In the genomic region with DNA sequence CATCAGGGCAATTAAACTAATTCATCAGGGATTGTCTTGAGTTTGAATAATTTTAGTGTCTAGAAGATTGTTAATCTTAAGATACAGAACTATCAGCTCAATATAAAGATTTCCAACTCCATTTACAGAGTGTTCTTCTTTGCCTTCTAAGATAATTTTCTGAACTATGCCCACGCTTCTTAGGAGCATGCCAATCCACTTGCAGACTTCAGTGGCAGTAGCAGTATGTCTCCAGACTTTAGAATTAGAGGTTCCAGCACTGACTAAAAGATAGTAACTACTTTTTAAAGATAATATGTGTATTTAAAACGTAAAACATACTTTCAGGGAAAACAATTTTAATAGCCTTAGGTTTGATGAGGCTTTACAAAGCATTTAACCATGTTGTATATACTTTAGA, we compare ENCODE assay signal across 28 cellular contexts.
"Had no signal": no experiment of that assay in that cellular context is flagged by ENCODE, and none has a peak within 500 bp of the region (broad histone marks: within the 10 kb centered on the region; RNA-seq: fewer than 3 reads in every experiment).

No MANE protein-coding gene starts in this region.

- H3K27me3 ChIP-seq: stomach, suprapubic skin, testis, thyroid gland, tibial artery, tibial nerve, transverse colon, upper lobe of left lung, upper lobe of right lung, uterus, vagina had no signal

- H3K27ac Mint-ChIP-seq: stimulated activated effector memory CD8-positive, alpha-beta T cell treated with anti-CD3 and anti-CD28 coated beads, Interleukin-12 subunit alpha, Interleukin-12 subunit beta, amount 100 ng/mL, for 72 hours; stimulated activated memory B cell treated with anti-CD40 and anti-IgM and Interleukin-4, amounts not matched to agents 10 μg/mL and 1 μg/mL and 100 μg/mL, for 72 hours; stimulated activated naive B cell treated with anti-CD40 and anti-IgM and Interleukin-4, amounts not matched to agents 10 μg/mL and 1 μg/mL and 100 μg/mL, for 72 hours; stimulated activated naive CD8-positive, alpha-beta T cell treated with anti-CD3 and anti-CD28 coated beads, Interleukin-15, amount 100 ng/mL, for 72 hours; stimulated activated naive CD8-positive, alpha-beta T cell treated with anti-CD3 and anti-CD28 coated beads, Interleukin-15, Interleukin-2, amounts not matched to agents 100 ng/mL and 50 ng/mL, for 24 hours had no signal

- H3K9me3 Mint-ChIP-seq: stimulated activated effector memory CD8-positive, alpha-beta T cell treated with anti-CD3 and anti-CD28 coated beads, Interleukin-12 subunit alpha, Interleukin-12 subunit beta, amount 100 ng/mL, for 72 hours; stimulated activated memory B cell treated with anti-CD40 and anti-IgM and Interleukin-4, amounts not matched to agents 10 μg/mL and 1 μg/mL and 100 μg/mL, for 72 hours; stimulated activated naive B cell treated with anti-CD40 and anti-IgM and Interleukin-4, amounts not matched to agents 10 μg/mL and 1 μg/mL and 100 μg/mL, for 72 hours; stimulated activated naive CD8-positive, alpha-beta T cell treated with anti-CD3 and anti-CD28 coated beads, Interleukin-15, amount 100 ng/mL, for 72 hours; stimulated activated naive CD8-positive, alpha-beta T cell treated with anti-CD3 and anti-CD28 coated beads, Interleukin-15, Interleukin-2, amounts not matched to agents 100 ng/mL and 50 ng/mL, for 24 hours; type B pancreatic cell had no signal

- H3K4me3 ChIP-seq: stomach, suprapubic skin, testis, thoracic aorta, thyroid gland, tibial artery, tibial nerve, transverse colon, upper lobe of left lung, upper lobe of right lung, uterus, vagina had no signal

- H3K9me3 ChIP-seq: stomach, suprapubic skin, testis, thoracic aorta, thyroid gland, tibial artery, tibial nerve, transverse colon, upper lobe of left lung, upper lobe of right lung, uterus, vagina had no signal

- DNase-seq: stimulated activated CD4-positive, alpha-beta T cell treated with anti-CD3 and anti-CD28 coated beads, Interleukin-2, amount 100 ng/mL, for 48 hours; stimulated activated CD4-positive, alpha-beta T cell treated with anti-CD3 and anti-CD28 coated beads, Interleukin-4, amount 100 ng/mL, for 1 hour; stimulated activated CD4-positive, alpha-beta T cell treated with anti-CD3 and anti-CD28 coated beads, Interleukin-4, amount 100 ng/mL, for 24 hours; stimulated activated CD4-positive, alpha-beta T cell treated with anti-CD3 and anti-CD28 coated beads, Interleukin-4, amount 100 ng/mL, for 4 hours; stimulated activated CD8-positive, alpha-beta memory T cell treated with anti-CD3 and anti-CD28 coated beads, Interleukin-4, amount 100 ng/mL, for 48 hours; stimulated activated naive B cell treated with anti-CD40 and anti-IgM and Interleukin-4, amounts not matched to agents 10 μg/mL and 1 μg/mL and 100 μg/mL, for 72 hours; stimulated activated naive CD4-positive, alpha-beta T cell; stimulated activated naive CD4-positive, alpha-beta T cell treated with Interleukin-2 at 50 U/mL for 16 hours; stimulated activated naive CD8-positive, alpha-beta T cell treated with anti-CD3 and anti-CD28 coated beads, Interleukin-15, amount 100 ng/mL, for 72 hours; stimulated activated naive CD8-positive, alpha-beta T cell treated with anti-CD3 and anti-CD28 coated beads, Interleukin-15, Interleukin-2, amounts not matched to agents 100 U/mL and 50 U/mL, for 24 hours; stomach; substantia nigra; testis; thyroid gland; tibial artery; transverse colon; trophoblast cell; upper lobe of left lung; upper lobe of right lung; uterus had no signal

- H3K4me1 Mint-ChIP-seq: stimulated activated effector memory CD8-positive, alpha-beta T cell treated with anti-CD3 and anti-CD28 coated beads, Interleukin-12 subunit alpha, Interleukin-12 subunit beta, amount 100 ng/mL, for 72 hours; stimulated activated memory B cell treated with anti-CD40 and anti-IgM and Interleukin-4, amounts not matched to agents 10 μg/mL and 1 μg/mL and 100 μg/mL, for 72 hours; stimulated activated naive B cell treated with anti-CD40 and anti-IgM and Interleukin-4, amounts not matched to agents 10 μg/mL and 1 μg/mL and 100 μg/mL, for 72 hours; stimulated activated naive CD8-positive, alpha-beta T cell treated with anti-CD3 and anti-CD28 coated beads, Interleukin-15, amount 100 ng/mL, for 72 hours had no signal

- H3K27me3 Mint-ChIP-seq: stimulated activated memory B cell treated with anti-CD40 and anti-IgM and Interleukin-4, amounts not matched to agents 10 μg/mL and 1 μg/mL and 100 μg/mL, for 72 hours; stimulated activated naive B cell treated with anti-CD40 and anti-IgM and Interleukin-4, amounts not matched to agents 10 μg/mL and 1 μg/mL and 100 μg/mL, for 72 hours; stimulated activated naive CD8-positive, alpha-beta T cell treated with anti-CD3 and anti-CD28 coated beads, Interleukin-15, amount 100 ng/mL, for 72 hours; type B pancreatic cell had no signal

- ATAC-seq: stimulated activated effector memory CD8-positive, alpha-beta T cell treated with anti-CD3 and anti-CD28 coated beads, Interleukin-12 subunit alpha, Interleukin-12 subunit beta, amount 100 ng/mL, for 72 hours; stimulated activated memory B cell treated with anti-CD40 and anti-IgM and Interleukin-4, amounts not matched to agents 10 μg/mL and 1 μg/mL and 100 μg/mL, for 72 hours; stimulated activated naive B cell treated with anti-CD40 and anti-IgM and Interleukin-4, amounts not matched to agents 10 μg/mL and 1 μg/mL and 100 μg/mL, for 72 hours; stimulated activated naive CD8-positive, alpha-beta T cell treated with anti-CD3 and anti-CD28 coated beads, Interleukin-15, amount 100 ng/mL, for 72 hours; stimulated activated naive CD8-positive, alpha-beta T cell treated with anti-CD3 and anti-CD28 coated beads, Interleukin-15, Interleukin-2, amounts not matched to agents 100 U/mL and 50 U/mL, for 24 hours; upper lobe of right lung had no signal

- H3K36me3 ChIP-seq: stomach, suprapubic skin, thoracic aorta, thyroid gland, tibial artery, tibial nerve, transverse colon, upper lobe of left lung, upper lobe of right lung, uterus, vagina had no signal

- H3K4me1 ChIP-seq: stomach, suprapubic skin, thyroid gland, tibial artery, tibial nerve, transverse colon, upper lobe of left lung, upper lobe of right lung, uterus, vagina had no signal

- H3K36me3 Mint-ChIP-seq: stimulated activated effector memory CD8-positive, alpha-beta T cell treated with anti-CD3 and anti-CD28 coated beads, Interleukin-12 subunit alpha, Interleukin-12 subunit beta, amount 100 ng/mL, for 72 hours; stimulated activated memory B cell treated with anti-CD40 and anti-IgM and Interleukin-4, amounts not matched to agents 10 μg/mL and 1 μg/mL and 100 μg/mL, for 72 hours; stimulated activated naive B cell treated with anti-CD40 and anti-IgM and Interleukin-4, amounts not matched to agents 10 μg/mL and 1 μg/mL and 100 μg/mL, for 72 hours; type B pancreatic cell had no signal

- H3K4me3 Mint-ChIP-seq: stimulated activated effector memory CD8-positive, alpha-beta T cell treated with anti-CD3 and anti-CD28 coated beads, Interleukin-12 subunit alpha, Interleukin-12 subunit beta, amount 100 ng/mL, for 72 hours; stimulated activated memory B cell treated with anti-CD40 and anti-IgM and Interleukin-4, amounts not matched to agents 10 μg/mL and 1 μg/mL and 100 μg/mL, for 72 hours; stimulated activated naive B cell treated with anti-CD40 and anti-IgM and Interleukin-4, amounts not matched to agents 10 μg/mL and 1 μg/mL and 100 μg/mL, for 72 hours; stimulated activated naive CD8-positive, alpha-beta T cell treated with anti-CD3 and anti-CD28 coated beads, Interleukin-15, amount 100 ng/mL, for 72 hours; stimulated activated naive CD8-positive, alpha-beta T cell treated with anti-CD3 and anti-CD28 coated beads, Interleukin-15, Interleukin-2, amounts not matched to agents 100 ng/mL and 50 ng/mL, for 24 hours; type B pancreatic cell had no signal

- H3K27ac ChIP-seq: stomach, suprapubic skin, testis, thoracic aorta, thyroid gland, tibial artery, tibial nerve, transverse colon, upper lobe of left lung, upper lobe of right lung, uterus, vagina had no signal
